Comparison of ENCODE assay signal across 21 cellular contexts in the genomic region with DNA sequence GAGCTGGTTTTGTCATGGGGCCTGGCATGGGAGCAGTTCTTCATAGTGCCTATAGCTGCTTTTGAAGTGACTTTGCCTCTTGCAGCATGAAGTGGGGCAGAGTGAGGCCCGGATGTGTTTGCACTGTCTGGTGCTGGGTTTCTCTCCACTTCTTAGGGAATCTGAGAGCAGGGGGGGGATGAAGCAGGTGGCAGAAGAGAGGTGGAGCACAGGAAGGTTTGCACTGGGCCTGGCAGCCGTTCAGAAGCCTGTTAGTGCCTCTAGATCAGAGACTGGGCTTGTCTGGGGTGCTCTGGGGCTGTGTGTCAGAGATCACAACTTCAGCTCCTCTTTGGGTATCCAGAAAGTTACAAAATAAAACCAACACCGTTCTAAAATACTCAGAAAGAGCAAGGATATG. TPM values are rescaled to one million over a fixed set of nuclear protein-coding genes. Genes with fewer than 3 reads are reported as not detected.
DNase-seq lines count a peak whose midpoint lies in the region; ATAC-seq and TF ChIP-seq lines count a peak whose summit lies in the region.
"Had no signal": no experiment of that assay in that cellular context is flagged by ENCODE, and none has a peak within 500 bp of the region (broad histone marks: within the 10 kb centered on the region; RNA-seq: fewer than 3 reads in every experiment).

No MANE protein-coding gene starts in this region.

- H3K4me1 ChIP-seq in ascending aorta, result peaks cover 22 to 48% of the 10 kb centered on the region in 2 donors
- H3K4me1 ChIP-seq: neural progenitor cell, upper lobe of left lung had no signal

- H3K27ac ChIP-seq in ascending aorta, result peak overlapping the region; percentile 36 to 59
- H3K27ac ChIP-seq: dorsolateral prefrontal cortex, epithelial cell of prostate, neural progenitor cell, upper lobe of left lung had no signal

- H3K4me3 Mint-ChIP-seq in activated naive CD4-positive, alpha-beta T cell treated with anti-CD3 and anti-CD28 coated beads, Interleukin-2, amount 50 U/mL, for 24 hours, result peak overlapping the region; percentile 47
- H3K4me3 Mint-ChIP-seq in type B pancreatic cell, result no peak overlapping the region
- H3K4me3 Mint-ChIP-seq: IgD-negative memory B cell; neural progenitor cell; stimulated activated naive B cell treated with anti-CD40 and anti-IgM and Interleukin-4, amounts not matched to agents 10 μg/mL and 1 μg/mL and 100 μg/mL, for 72 hours had no signal

- intact Hi-C loops in ascending aorta (cut with DNase I), result no loop called here

- H3K36me3 Mint-ChIP-seq in activated naive CD4-positive, alpha-beta T cell treated with anti-CD3 and anti-CD28 coated beads, Interleukin-2, amount 50 U/mL, for 24 hours, result peaks cover 21% of the 10 kb centered on the region
- H3K36me3 Mint-ChIP-seq in activated naive CD4-positive, alpha-beta T cell treated with anti-CD3 and anti-CD28 coated beads, Interleukin-2, amount 50 U/mL, for 72 hours, result peaks cover 29 to 34% of the 10 kb centered on the region in 2 donors
- peaks cover 27% of the 10 kb centered on the region for H3K36me3 Mint-ChIP-seq in type B pancreatic cell

- ATAC-seq in activated naive CD4-positive, alpha-beta T cell treated with anti-CD3 and anti-CD28 coated beads, Interleukin-2, amount 50 U/mL, for 72 hours, result no peak
- ATAC-seq in esophagus mucosa, result no peak
- ATAC-seq: stimulated activated naive B cell treated with anti-CD40 and anti-IgM and Interleukin-4, amounts not matched to agents 10 μg/mL and 1 μg/mL and 100 μg/mL, for 72 hours had no signal

- peaks cover 22 to 41% of the 10 kb centered on the region in 2 donors for H3K36me3 ChIP-seq in ascending aorta
- H3K36me3 ChIP-seq: neural progenitor cell had no signal

- no peaks in the 10 kb centered on the region for H3K9me3 ChIP-seq in ascending aorta
- H3K9me3 ChIP-seq: upper lobe of left lung had no signal

- TF ChIP-seq CTCF in ascending aorta (IDR thresholded peaks at IDR 0.05) (no peak), type B pancreatic cell (conservative IDR thresholded peaks at IDR 0.05) (no peak)

- peaks cover 55% of the 10 kb centered on the region for H3K4me1 Mint-ChIP-seq in activated naive CD4-positive, alpha-beta T cell treated with anti-CD3 and anti-CD28 coated beads, Interleukin-2, amount 50 U/mL, for 24 hours
- H3K4me1 Mint-ChIP-seq in type B pancreatic cell (ENCODE audit: unreplicated experiment), result peaks cover 21% of the 10 kb centered on the region
- H3K4me1 Mint-ChIP-seq: neural progenitor cell; stimulated activated naive B cell treated with anti-CD40 and anti-IgM and Interleukin-4, amounts not matched to agents 10 μg/mL and 1 μg/mL and 100 μg/mL, for 72 hours had no signal

- no peaks in the 10 kb centered on the region for H3K9me3 Mint-ChIP-seq in activated naive CD4-positive, alpha-beta T cell treated with anti-CD3 and anti-CD28 coated beads, Interleukin-2, amount 50 U/mL, for 24 hours
- H3K9me3 Mint-ChIP-seq in activated naive CD4-positive, alpha-beta T cell treated with anti-CD3 and anti-CD28 coated beads, Interleukin-2, amount 50 U/mL, for 72 hours, result no peaks in the 10 kb centered on the region
- no peaks in the 10 kb centered on the region for H3K9me3 Mint-ChIP-seq in type B pancreatic cell
- H3K9me3 Mint-ChIP-seq: IgD-negative memory B cell; neural progenitor cell; stimulated activated naive B cell treated with anti-CD40 and anti-IgM and Interleukin-4, amounts not matched to agents 10 μg/mL and 1 μg/mL and 100 μg/mL, for 72 hours had no signal

- H3K27me3 Mint-ChIP-seq in activated naive CD4-positive, alpha-beta T cell treated with anti-CD3 and anti-CD28 coated beads, Interleukin-2, amount 50 U/mL, for 24 hours, result no peaks in the 10 kb centered on the region
- H3K27me3 Mint-ChIP-seq in type B pancreatic cell, result no peaks in the 10 kb centered on the region
- H3K27me3 Mint-ChIP-seq: IgD-negative memory B cell; progenitor cell of endocrine pancreas; stimulated activated naive B cell treated with anti-CD40 and anti-IgM and Interleukin-4, amounts not matched to agents 10 μg/mL and 1 μg/mL and 100 μg/mL, for 72 hours had no signal

- no peak overlapping the region for H3K4me3 ChIP-seq in ascending aorta
- H3K4me3 ChIP-seq: dorsolateral prefrontal cortex, neural progenitor cell, upper lobe of left lung had no signal

- H3K27ac Mint-ChIP-seq in activated naive CD4-positive, alpha-beta T cell treated with anti-CD3 and anti-CD28 coated beads, Interleukin-2, amount 50 U/mL, for 24 hours, result peak overlapping the region; percentile 93
- peak overlapping the region in 1 of 2 donors; percentile 87 for H3K27ac Mint-ChIP-seq in activated naive CD4-positive, alpha-beta T cell treated with anti-CD3 and anti-CD28 coated beads, Interleukin-2, amount 50 U/mL, for 72 hours
- peak overlapping the region; percentile 93 for H3K27ac Mint-ChIP-seq in type B pancreatic cell
- H3K27ac Mint-ChIP-seq: IgD-negative memory B cell; neural progenitor cell; progenitor cell of endocrine pancreas; stimulated activated naive B cell treated with anti-CD40 and anti-IgM and Interleukin-4, amounts not matched to agents 10 μg/mL and 1 μg/mL and 100 μg/mL, for 72 hours had no signal

- H3K27me3 ChIP-seq in ascending aorta, result no peaks in the 10 kb centered on the region
- H3K27me3 ChIP-seq: dorsolateral prefrontal cortex, neural progenitor cell, upper lobe of left lung had no signal

- no peak for DNase-seq in activated naive CD4-positive, alpha-beta T cell treated with anti-CD3 and anti-CD28 coated beads, Interleukin-2, amount 50 U/mL, for 72 hours (ENCODE audit: low spot score in 2 of 2)
- DNase-seq in NCI-H2196 treated with DMSO at 0.1 percent for 48 hours (lab: John Stamatoyannopoulos, UW; ENCODE audit: unreplicated experiment) (peak; percentile 21), ascending aorta (ENCODE audit: low spot score in 2 of 2) (no peak), type B pancreatic cell (ENCODE audit: extremely low spot score, unreplicated experiment) (no peak), T1000 (lab: John Stamatoyannopoulos, UW) (no peak)
- DNase-seq: activated effector memory CD4-positive, alpha-beta T cell treated with Interleukin-2 at 50 U/mL for 16 hours; anterior cingulate cortex; central memory CD4-positive, alpha-beta T cell; dorsolateral prefrontal cortex; foreskin fibroblast; GOT3; NCI-H1694 treated with DMSO at 0.1 percent for 48 hours; NCI-H524 treated with DMSO at 0.1 percent for 48 hours; stimulated activated naive B cell treated with anti-CD40 and anti-IgM and Interleukin-4, amounts not matched to agents 10 μg/mL and 1 μg/mL and 100 μg/mL, for 72 hours; upper lobe of left lung had no signal

RNA-seq across cellular contexts. Expression of gene USP20, which starts 18.4 kb away (rescaled TPM):
- 10 to 100 TPM; 50.7 to 58.5 TPM for total RNA-seq in activated naive CD4-positive, alpha-beta T cell treated with anti-CD3 and anti-CD28 coated beads, Interleukin-2, amount 50 U/mL, for 72 hours
- total RNA-seq in ascending aorta (34.0 TPM), type B pancreatic cell (ENCODE audit: low replicate concordance) (37.8 and 39.2 TPM in 2 replicates), esophagus mucosa (12.8 TPM)

RNA-seq across cellular contexts. Expression of gene C9orf78, which starts 18.5 kb away (rescaled TPM):
- 10 to 100 TPM; 43.9 to 58.4 TPM for total RNA-seq in activated naive CD4-positive, alpha-beta T cell treated with anti-CD3 and anti-CD28 coated beads, Interleukin-2, amount 50 U/mL, for 72 hours
- total RNA-seq in ascending aorta, result 19.2 TPM
- total RNA-seq in type B pancreatic cell (ENCODE audit: low replicate concordance), result 33.6 and 35.4 TPM in 2 replicates
- total RNA-seq in esophagus mucosa, result 25.1 TPM

RNA-seq across cellular contexts. Expression of gene TOR1A, which starts 29.7 kb away (rescaled TPM):
- 10 to 100 TPM; 33.4 to 48.6 TPM for total RNA-seq in activated naive CD4-positive, alpha-beta T cell treated with anti-CD3 and anti-CD28 coated beads, Interleukin-2, amount 50 U/mL, for 72 hours
- total RNA-seq in ascending aorta, result 67.7 TPM
- total RNA-seq in type B pancreatic cell (ENCODE audit: low replicate concordance), result 28.5 and 36.2 TPM in 2 replicates
- 15.5 TPM for total RNA-seq in esophagus mucosa

RNA-seq across cellular contexts. Expression of gene TOR1B, which starts 50.6 kb away (rescaled TPM):
- 10 to 100 TPM; 17.2 to 29.7 TPM for total RNA-seq in activated naive CD4-positive, alpha-beta T cell treated with anti-CD3 and anti-CD28 coated beads, Interleukin-2, amount 50 U/mL, for 72 hours
- total RNA-seq in ascending aorta (51.7 TPM), type B pancreatic cell (ENCODE audit: low replicate concordance) (19.4 and 23.5 TPM in 2 replicates), esophagus mucosa (11.7 TPM)
